ENCODE assay signal across 21 cellular contexts in genomic region chr6:154111025-154111424, GRCh38.
DNase-seq lines count a peak whose midpoint lies in the region; ATAC-seq, FAIRE-seq and TF ChIP-seq lines count a peak whose summit lies in the region.
"Had no signal": no experiment of that assay in that cellular context is flagged by ENCODE, and none has a peak within 500 bp of the region (broad histone marks: within the 10 kb centered on the region; RNA-seq: fewer than 3 reads in every experiment).

No MANE protein-coding gene starts in this region.

- H3K4me1 ChIP-seq in A549 (no peaks in the 10 kb centered on the region), RWPE2 (ENCODE audit: insufficient read depth, poor library complexity, severe bottlenecking) (peaks cover 26% of the 10 kb centered on the region), Peyer's patch (no peaks in the 10 kb centered on the region), uterus (no peaks in the 10 kb centered on the region)
- H3K4me1 ChIP-seq: Caco-2 had no signal

- FAIRE-seq in A549 (lab: Jason Lieb, UNC), result no peak
- FAIRE-seq: D721Med, GM12878, HTR-8/SVneo, K562 had no signal

- 9% methylated on average over 1 of the region's 1 CpG for WGBS in A549 (ENCODE audit: missing lambda C conversion rate)

- POLR2A ChIA-PET in A549 (lab: Yijun Ruan, JAX), result no interaction called here

- intact Hi-C loops in uterus (cut with DNase I; ENCODE audit: low total_unique reads), result no loop called here

- TF ChIP-seq CTCF in A549 (IDR thresholded peaks at IDR 0.05) (no peak), RWPE2 (IDR thresholded peaks at IDR 0.05; ENCODE audit: poor library complexity, severe bottlenecking) (no peak), Peyer's patch (IDR thresholded peaks at IDR 0.05) (no peak), uterus (IDR thresholded peaks at IDR 0.05) (no peak)

- no peaks in the 10 kb centered on the region for H3K36me3 ChIP-seq in RWPE2 (ENCODE audit: low read depth)
- no peaks in the 10 kb centered on the region for H3K36me3 ChIP-seq in Peyer's patch
- no peaks in the 10 kb centered on the region for H3K36me3 ChIP-seq in uterus

- H3K4me3 ChIP-seq in A549, result no peak overlapping the region
- no peak overlapping the region for H3K4me3 ChIP-seq in RWPE2 (ENCODE audit: severe bottlenecking)
- no peak overlapping the region for H3K4me3 ChIP-seq in Peyer's patch
- H3K4me3 ChIP-seq in uterus, result no peak overlapping the region
- H3K4me3 ChIP-seq: GM12878, K562 had no signal

- TF ChIP-seq RAD21 in A549 (conservative IDR thresholded peaks at IDR 0.05 in 1 of 2, IDR thresholded peaks at IDR 0.05 in 1 of 2), result no peak

- H3K9me3 ChIP-seq in A549 (no peaks in the 10 kb centered on the region), RWPE2 (ENCODE audit: severe bottlenecking) (no peaks in the 10 kb centered on the region), Peyer's patch (no peaks in the 10 kb centered on the region), uterus (no peaks in the 10 kb centered on the region)
- H3K9me3 ChIP-seq: Caco-2 had no signal

- no peak for ATAC-seq in A549
- peak; percentile 66 for ATAC-seq in RWPE2 (ENCODE audit: low read depth)
- ATAC-seq in HG03354 (IDR thresholded peaks at IDR 0.05; ENCODE audit: poor library complexity, severe bottlenecking, unreplicated experiment), result no peak
- ATAC-seq: GM12878, K562 had no signal

- DNase-seq in A549 (ENCODE audit: low read depth in 1 of 2, low spot score in 1 of 2) (no peak), HS-5 (ENCODE audit: low read depth) (peak; percentile 32), RWPE2 (ENCODE audit: low spot score) (no peak), epithelial cell of prostate (ENCODE audit: low read depth, low spot score) (no peak), Peyer's patch (no peak), nucleus accumbens (lab: John Stamatoyannopoulos, UW) (no peak), uterus (no peak)
- DNase-seq: 8988T; AML-193; Caco-2; CD4-positive, alpha-beta T cell; GOT3; H7; IMR-90 had no signal

- no peak for TF ChIP-seq EP300 in A549 (IDR thresholded peaks at IDR 0.05)

- CTCF ChIA-PET in A549 (lab: Yijun Ruan, JAX), result interaction anchor here (0.6 kb wide), 1 partner anchor 398 kb away, joined by 4 read pairs; no protein-coding TSS in a partner anchor

- TF ChIP-seq POLR2A in A549 (IDR thresholded peaks at IDR 0.05; ENCODE audit: low read length), result no peak
- no peak for TF ChIP-seq POLR2A in Peyer's patch (IDR thresholded peaks at IDR 0.05)
- no peak for TF ChIP-seq POLR2A in uterus (IDR thresholded peaks at IDR 0.05)

- H3K27ac ChIP-seq in A549 (no peak overlapping the region), RWPE2 (ENCODE audit: poor library complexity, severe bottlenecking) (peak overlapping the region; percentile 71), epithelial cell of prostate (peak overlapping the region; percentile 83), Peyer's patch (no peak overlapping the region), uterus (no peak overlapping the region)
- H3K27ac ChIP-seq: C4-2B, HL-60 had no signal

- no peak overlapping the region for H3K4me2 ChIP-seq in A549

- H3K27me3 ChIP-seq in RWPE2 (ENCODE audit: insufficient read depth, poor library complexity, severe bottlenecking) (no peaks in the 10 kb centered on the region), Peyer's patch (no peaks in the 10 kb centered on the region), uterus (no peaks in the 10 kb centered on the region)

TF ChIP-seq in A549, 52 proteins besides CTCF, POLR2A, EP300 and RAD21:
- TF ChIP-seq FOSL2 (IDR thresholded peaks at IDR 0.05) (no peak), FOSL2 (CRISPR knock-in tag; IDR thresholded peaks at IDR 0.05) (0 out of 2 replicates have a peak, but pooled peaks have one; percentile 4), FOXS1 (CRISPR knock-in tag; IDR thresholded peaks at IDR 0.05) (no peak)

Comparison
In these comparisons a context has a peak if more than half of its experiments do, and no peak if none do; other contexts are left out.
1. H3K27ac ChIP-seq: peak in RWPE2 (single experiment) and epithelial cell of prostate (single experiment); none in A549 (0 of 2), Peyer's patch (0 of 4) and uterus (0 of 2).